In genomic region chr16:80804061-80804450, GRCh38 we compare ENCODE assay signal across 8 cellular contexts. TPM values are rescaled to one million over a fixed set of nuclear protein-coding genes. Genes with fewer than 3 reads are reported as not detected.
DNase-seq lines count a peak whose midpoint lies in the region; ATAC-seq and TF ChIP-seq lines count a peak whose summit lies in the region.

No MANE protein-coding gene starts in this region.

- H3K9me3 ChIP-seq in CD4-positive, alpha-beta T cell (ENCODE audit: control insufficient read depth, low read length): no peaks in the 10 kb centered on the region
- H3K9me3 ChIP-seq in endodermal cell (ENCODE audit: control insufficient read depth, low read length) (no peaks in the 10 kb centered on the region), mucosa of rectum (ENCODE audit: control insufficient read depth in 2 of 2, low read length in 2 of 2) (no peaks in the 10 kb centered on the region)

- no peak overlapping the region for H3K4me3 ChIP-seq in endodermal cell (ENCODE audit: low read length)
- H3K4me3 ChIP-seq in mucosa of rectum (ENCODE audit: low read length in 2 of 2): peak overlapping the region; percentile 67 to 68

- 0% methylated on average over 58 of the region's 62 CpGs; no CpG with 5 or more reads in 1 of the 2 experiments for WGBS in endodermal cell (ENCODE audit: insufficient coverage in 1 of 2, insufficient read length in 1 of 2), 2 experiments

- peak overlapping the region; percentile 96 for H3K4me3 Mint-ChIP-seq in CD4-positive, alpha-beta T cell
- H3K4me3 Mint-ChIP-seq in IgD-negative memory B cell (peak overlapping the region; percentile 90 to 97 (median 96)), endodermal cell (peak overlapping the region; percentile 79)
- H3K4me3 Mint-ChIP-seq in activated CD4-positive, alpha-beta memory T cell treated with anti-CD3 and anti-CD28 coated beads for 36 hours: peak overlapping the region; percentile 96

- peak overlapping the region; percentile 71 for H3K27ac Mint-ChIP-seq in CD4-positive, alpha-beta T cell
- H3K27ac Mint-ChIP-seq in IgD-negative memory B cell (no peak overlapping the region), endodermal cell (no peak overlapping the region)
- H3K27ac Mint-ChIP-seq in activated CD4-positive, alpha-beta memory T cell treated with anti-CD3 and anti-CD28 coated beads for 36 hours: peak overlapping the region; percentile 89

- H3K4me1 ChIP-seq in endodermal cell (ENCODE audit: control insufficient read depth, insufficient read depth, low read length): no peaks in the 10 kb centered on the region
- no peaks in the 10 kb centered on the region for H3K4me1 ChIP-seq in mucosa of rectum (ENCODE audit: control insufficient read depth in 2 of 2, insufficient read depth in 2 of 2, low read length in 2 of 2)

- H3K36me3 Mint-ChIP-seq in CD4-positive, alpha-beta T cell (ENCODE audit: low read depth): no peaks in the 10 kb centered on the region
- no peaks in the 10 kb centered on the region for H3K36me3 Mint-ChIP-seq in IgD-negative memory B cell
- H3K36me3 Mint-ChIP-seq in activated CD4-positive, alpha-beta memory T cell treated with anti-CD3 and anti-CD28 coated beads for 36 hours: peaks cover 3% of the 10 kb centered on the region
- peaks cover 5% of the 10 kb centered on the region for H3K36me3 Mint-ChIP-seq in endodermal cell (ENCODE audit: low read depth)

- no peak for TF ChIP-seq CTCF in CD4-positive, alpha-beta T cell (IDR thresholded peaks at IDR 0.05)
- TF ChIP-seq CTCF in endodermal cell (conservative IDR thresholded peaks at IDR 0.05): no peak

- ATAC-seq in CD4-positive, alpha-beta T cell (ENCODE audit: poor library complexity): peak; percentile 58
- ATAC-seq in GM19467 (IDR thresholded peaks at IDR 0.05; ENCODE audit: unreplicated experiment) (peak; percentile 34), GM18870 (IDR thresholded peaks at IDR 0.05; ENCODE audit: unreplicated experiment) (no peak)
- peak; percentile 42 for ATAC-seq in stimulated activated naive CD8-positive, alpha-beta T cell treated with anti-CD3 and anti-CD28 coated beads, Interleukin-15, Interleukin-2, amounts not matched to agents 100 U/mL and 50 U/mL, for 24 hours

- H3K27ac ChIP-seq in CD4-positive, alpha-beta T cell (ENCODE audit: low read depth, low read length): no peak overlapping the region
- no peak overlapping the region for H3K27ac ChIP-seq in endodermal cell (ENCODE audit: low read depth, low read length)
- peak overlapping the region in 1 of 2 donors; percentile 45 for H3K27ac ChIP-seq in mucosa of rectum (ENCODE audit: low read depth in 2 of 2, low read length in 2 of 2)

- intact Hi-C loops in CD4-positive, alpha-beta T cell (cut with DNase I, micrococcal nuclease): loop anchor here in 1 of 2 experiments (5.0 to 10.0 kb wide), 3 partner anchors 201 to 291 kb away; partner anchors contain the start of genes CENPN, CMC2, DYNLRB2 and GCSH
- intact Hi-C loops in activated CD4-positive, alpha-beta memory T cell treated with anti-CD3 and anti-CD28 coated beads for 36 hours (cut with micrococcal nuclease): loop anchor here (5.0 to 10.0 kb wide), 4 partner anchors 62 to 1529 kb away; partner anchors contain the start of gene GAN

- CTCF ChIA-PET in CD4-positive, alpha-beta T cell (lab: Charles Lee): no interaction called here
- CTCF ChIA-PET in activated CD4-positive, alpha-beta memory T cell treated with anti-CD3 and anti-CD28 coated beads for 36 hours (lab: Charles Lee): no interaction called here

- no peaks in the 10 kb centered on the region for H3K27me3 ChIP-seq in CD4-positive, alpha-beta T cell (ENCODE audit: control insufficient read depth, insufficient read depth, low read length)
- H3K27me3 ChIP-seq in endodermal cell (ENCODE audit: control insufficient read depth, insufficient read depth, low read length, poor library complexity, severe bottlenecking): peaks cover 41% of the 10 kb centered on the region
- peaks cover 0 to 2% of the 10 kb centered on the region in 2 donors for H3K27me3 ChIP-seq in mucosa of rectum (ENCODE audit: control insufficient read depth in 2 of 2, insufficient read depth in 2 of 2, low read length in 2 of 2)

- no peaks in the 10 kb centered on the region for H3K27me3 Mint-ChIP-seq in CD4-positive, alpha-beta T cell
- H3K27me3 Mint-ChIP-seq in IgD-negative memory B cell (peaks cover 1% of the 10 kb centered on the region), endodermal cell (ENCODE audit: insufficient read depth) (peaks cover 36% of the 10 kb centered on the region)
- peaks cover 2% of the 10 kb centered on the region for H3K27me3 Mint-ChIP-seq in activated CD4-positive, alpha-beta memory T cell treated with anti-CD3 and anti-CD28 coated beads for 36 hours

- no peaks in the 10 kb centered on the region for H3K9me3 Mint-ChIP-seq in CD4-positive, alpha-beta T cell
- H3K9me3 Mint-ChIP-seq in IgD-negative memory B cell (no peaks in the 10 kb centered on the region), endodermal cell (no peaks in the 10 kb centered on the region)
- H3K9me3 Mint-ChIP-seq in activated CD4-positive, alpha-beta memory T cell treated with anti-CD3 and anti-CD28 coated beads for 36 hours: no peaks in the 10 kb centered on the region

- no peak overlapping the region for H3K9ac ChIP-seq in endodermal cell (ENCODE audit: extremely low read depth, low read length, poor library complexity, severe bottlenecking)
- peak overlapping the region in 1 of 2 donors; percentile 50 for H3K9ac ChIP-seq in mucosa of rectum (ENCODE audit: low read depth in 1 of 2, low read length in 2 of 2)

- DNase-seq in CD4-positive, alpha-beta T cell: peak; percentile 36 to 68 (median 52)
- DNase-seq in activated CD4-positive, alpha-beta memory T cell treated with anti-CD3 and anti-CD28 coated beads for 36 hours: peak; percentile 75
- peak; percentile 75 for DNase-seq in endodermal cell
- DNase-seq in stimulated activated naive CD8-positive, alpha-beta T cell treated with anti-CD3 and anti-CD28 coated beads, Interleukin-15, Interleukin-2, amounts not matched to agents 100 U/mL and 50 U/mL, for 24 hours: peak; percentile 59

- POLR2A ChIA-PET in CD4-positive, alpha-beta T cell (lab: Charles Lee): no interaction called here
- POLR2A ChIA-PET in activated CD4-positive, alpha-beta memory T cell treated with anti-CD3 and anti-CD28 coated beads for 36 hours (lab: Charles Lee): no interaction called here

- H3K36me3 ChIP-seq in endodermal cell (ENCODE audit: control insufficient read depth, insufficient read depth, low read length) (no peaks in the 10 kb centered on the region), mucosa of rectum (ENCODE audit: control insufficient read depth in 2 of 2, insufficient read depth in 2 of 2, low read length in 2 of 2) (no peaks in the 10 kb centered on the region)

- H3K4me1 Mint-ChIP-seq in CD4-positive, alpha-beta T cell (ENCODE audit: low read depth): peaks cover 16% of the 10 kb centered on the region
- peaks cover 0 to 13% (median 4%) of the 10 kb centered on the region in 3 donors for H3K4me1 Mint-ChIP-seq in IgD-negative memory B cell
- peaks cover 57% of the 10 kb centered on the region for H3K4me1 Mint-ChIP-seq in activated CD4-positive, alpha-beta memory T cell treated with anti-CD3 and anti-CD28 coated beads for 36 hours (ENCODE audit: low read depth)
- H3K4me1 Mint-ChIP-seq in endodermal cell: peaks cover 7% of the 10 kb centered on the region

RNA-seq across cellular contexts. Expression of gene CDYL2, which starts 0.3 kb away (rescaled TPM):
- 10 to 100 TPM; 14.3 to 15.8 TPM for total RNA-seq in CD4-positive, alpha-beta T cell
- polyA plus RNA-seq in IgD-negative memory B cell: 0.69 TPM
- total RNA-seq in activated CD4-positive, alpha-beta memory T cell treated with anti-CD3 and anti-CD28 coated beads for 36 hours: 10 to 100 TPM; 29.4 to 34.1 TPM
- 10 to 100 TPM in 1 of 2 donors, 1 to 10 TPM in 1; 9.9 to 12.8 TPM for total RNA-seq in endodermal cell
- polyA plus RNA-seq in endodermal cell (2013, experiment 1 of 2): 2.7 TPM
- 3.6 TPM for polyA plus RNA-seq in endodermal cell (2013, experiment 2 of 2)

Comparison
In these comparisons a context has a peak if more than half of its experiments do, and no peak if none do; other contexts are left out.
1. H3K27ac Mint-ChIP-seq: peak in CD4-positive, alpha-beta T cell (single experiment) and activated CD4-positive, alpha-beta memory T cell treated with anti-CD3 and anti-CD28 coated beads for 36 hours (single experiment); none in IgD-negative memory B cell (0 of 3) and endodermal cell (single experiment).
2. Peak in every context shown above with its lines, with median percentiles within 50 percentile points of each other: DNase-seq and H3K4me3 Mint-ChIP-seq.